Comparison of ENCODE assay signal across 2 cellular contexts in genomic region chr14:71550367-71550766, GRCh38.
TF ChIP-seq lines count a peak whose summit lies in the region.

No MANE protein-coding gene starts in this region.

TF ChIP-seq in IMR-90, 13 proteins besides CTCF, POLR2A, EP300 and RAD21:
- TF ChIP-seq USF2 (IDR thresholded peaks at IDR 0.05; ENCODE audit: low read depth, low read length) = no peak
- no peak for TF ChIP-seq MAZ (IDR thresholded peaks at IDR 0.05; ENCODE audit: borderline replicate concordance, low read depth, low read length)
- TF ChIP-seq ELK1 (IDR thresholded peaks at IDR 0.05; ENCODE audit: borderline replicate concordance, low read depth, low read length) = no peak
- TF ChIP-seq FOS (IDR thresholded peaks at IDR 0.05; ENCODE audit: low read depth, low read length) = no peak
- no peak for TF ChIP-seq RCOR1 (IDR thresholded peaks at IDR 0.05; ENCODE audit: insufficient replicate concordance, low read length)
- TF ChIP-seq CEBPB (IDR thresholded peaks at IDR 0.05; ENCODE audit: low read depth, low read length) = no peak
- TF ChIP-seq NFE2L2 (IDR thresholded peaks at IDR 0.05; ENCODE audit: low read depth, low read length) = no peak
- no peak for TF ChIP-seq MXI1 (IDR thresholded peaks at IDR 0.05; ENCODE audit: borderline replicate concordance, low read depth, low read length)
- no peak for TF ChIP-seq CHD1 (IDR thresholded peaks at IDR 0.05; ENCODE audit: low read depth, low read length)
- no peak for TF ChIP-seq RFX5 (IDR thresholded peaks at IDR 0.05; ENCODE audit: low read depth, low read length)
- TF ChIP-seq MAFK (IDR thresholded peaks at IDR 0.05; ENCODE audit: low read depth, low read length) = no peak
- no peak for TF ChIP-seq BHLHE40 (IDR thresholded peaks at IDR 0.05; ENCODE audit: low read depth, low read length)
- no peak for TF ChIP-seq SMC3 (IDR thresholded peaks at IDR 0.05; ENCODE audit: low read depth, low read length)

TF ChIP-seq in K562, 482 proteins besides CTCF, POLR2A, EP300 and RAD21:
- no peak for TF ChIP-seq PBX2 (CRISPR knock-in tag; IDR thresholded peaks at IDR 0.05; ENCODE audit: low read depth)
- 0 out of 2 replicates have a peak, but pooled peaks have one; percentile 8 for TF ChIP-seq PBX2 (tag; conservative IDR thresholded peaks at IDR 0.05; ENCODE audit: low read depth)
- no peak for TF ChIP-seq PRDM10 (IDR thresholded peaks at IDR 0.05; ENCODE audit: partially characterized antibody)
- peak; percentile 16 for TF ChIP-seq MEIS2 (IDR thresholded peaks at IDR 0.05; ENCODE audit: partially characterized antibody)
